Comparison of ENCODE assay signal across 24 cellular contexts in genomic region chr15:25891108-25891507, GRCh38. TPM values are rescaled to one million over a fixed set of nuclear protein-coding genes. Genes with fewer than 3 reads are reported as not detected.
"Had no signal": no experiment of that assay in that cellular context is flagged by ENCODE, and none has a peak within 500 bp of the region (broad histone marks: within the 10 kb centered on the region; RNA-seq: fewer than 3 reads in every experiment).

No MANE protein-coding gene starts in this region.

- H3K27me3 ChIP-seq: ascending aorta, cardiac muscle cell had no signal

- H2AFZ ChIP-seq: PC-9 had no signal

- DNase-seq: activated B cell treated with CpG ODN at 0.5 μM for 24 hours; activated CD4-positive, alpha-beta T cell treated with anti-CD3 and anti-CD28 coated beads for 1 hour; activated CD4-positive, alpha-beta T cell treated with anti-CD3 and anti-CD28 coated beads, Interleukin-2, amount 10 ng/mL, durations not matched to agents 24 days and 14 days; activated CD4-positive, alpha-beta T cell treated with anti-CD3 and anti-CD28 coated beads, Interleukin-2, amount 50 U/mL, for 48 hours; activated CD8-positive, alpha-beta memory T cell treated with anti-CD3 and anti-CD28 coated beads, Interleukin-2, amount 10 ng/mL, durations not matched to agents 7 days and 5 days; activated effector memory CD4-positive, alpha-beta T cell treated with Interleukin-2 at 50 U/mL for 16 hours; activated naive CD4-positive, alpha-beta T cell; activated naive CD8-positive, alpha-beta T cell treated with anti-CD3 and anti-CD28 coated beads, Interleukin-2, amount 50 U/mL, for 24 hours; activated T-cell treated with anti-CD3 and anti-CD28 coated beads, Interleukin-2, amount 50 U/mL, for 24 hours; amniotic stem cell; Kasumi-1; KBM-7; NCI-H1105 treated with DMSO at 0.1 percent for 48 hours; NCI-H1436 treated with DMSO at 0.1 percent for 48 hours; NCI-H187; NCI-H2081; NCI-H524; PC-9; SIG-M5; T-helper 17 cell; T-helper 9 cell had no signal

- H3K27ac ChIP-seq: ascending aorta, cardiac muscle cell, PC-9 had no signal

- H3K9me3 ChIP-seq: ascending aorta had no signal

- H3K36me3 ChIP-seq: ascending aorta, cardiac muscle cell had no signal

- H3K4me2 ChIP-seq: PC-9 had no signal

- H3K4me3 ChIP-seq: ascending aorta, cardiac muscle cell, PC-9 had no signal

- ATAC-seq: activated CD8-positive, alpha-beta memory T cell treated with anti-CD3 and anti-CD28 coated beads, Interleukin-2, amount 10 ng/mL, durations not matched to agents 7 days and 5 days; activated naive CD4-positive, alpha-beta T cell treated with anti-CD3 and anti-CD28 coated beads, Interleukin-2, amount 50 U/mL, for 72 hours; activated naive CD8-positive, alpha-beta T cell treated with anti-CD3 and anti-CD28 coated beads, Interleukin-2, amount 50 U/mL, for 24 hours; T-helper 17 cell had no signal

RNA-seq across cellular contexts. Expression of gene ATP10A, which starts 28.0 kb away (rescaled TPM):
- total RNA-seq: activated B cell treated with CpG ODN at 0.5 μM for 24 hours, cardiac muscle cell, PC-9 had no signal
- polyA plus RNA-seq: cardiac muscle cell had no signal
